In genomic region chr4:98583265-98583664, GRCh38 we compare ENCODE assay signal across 1 cellular context.
TF ChIP-seq lines count a peak whose summit lies in the region.

No MANE protein-coding gene starts in this region.

TF ChIP-seq in GM23338, 12 proteins besides CTCF, POLR2A, EP300 and RAD21 (continued from another document):
- TF ChIP-seq ZNF462 (CRISPR knock-in tag; IDR thresholded peaks at IDR 0.05) (no peak), ZNF114 (CRISPR knock-in tag; IDR thresholded peaks at IDR 0.05) (no peak)
